ENCODE assay signal across 9 cellular contexts in genomic region chr9:91037511-91038482, GRCh38.
DNase-seq lines count a peak whose midpoint lies in the region; ATAC-seq and TF ChIP-seq lines count a peak whose summit lies in the region.
"Had no signal": no experiment of that assay in that cellular context is flagged by ENCODE, and none has a peak within 500 bp of the region (broad histone marks: within the 10 kb centered on the region; RNA-seq: fewer than 3 reads in every experiment).

No MANE protein-coding gene starts in this region.

- no peaks in the 10 kb centered on the region for H3K9me3 Mint-ChIP-seq in CD4-positive, alpha-beta memory T cell
- H3K9me3 Mint-ChIP-seq in naive thymus-derived CD4-positive, alpha-beta T cell = peaks cover 0 to 1% (median 0%) of the 10 kb centered on the region in 11 donors

- ATAC-seq in naive thymus-derived CD4-positive, alpha-beta T cell = no peak
- ATAC-seq in HG03045 (IDR thresholded peaks at IDR 0.05; ENCODE audit: unreplicated experiment) = no peak

- no peaks in the 10 kb centered on the region for H3K9me3 ChIP-seq in CD4-positive, alpha-beta memory T cell (ENCODE audit: control insufficient read depth in 1 of 2, low read length in 2 of 2)
- no peaks in the 10 kb centered on the region for H3K9me3 ChIP-seq in NT2/D1 (ENCODE audit: insufficient read depth, low read length)
- no peaks in the 10 kb centered on the region for H3K9me3 ChIP-seq in naive thymus-derived CD4-positive, alpha-beta T cell (ENCODE audit: control insufficient read depth in 2 of 3, low read length in 3 of 3)

- no peaks in the 10 kb centered on the region for H3K36me3 Mint-ChIP-seq in CD4-positive, alpha-beta memory T cell
- peaks cover 0 to 6% (median 0%) of the 10 kb centered on the region in 5 donors for H3K36me3 Mint-ChIP-seq in naive thymus-derived CD4-positive, alpha-beta T cell

- H3K27ac Mint-ChIP-seq in CD4-positive, alpha-beta memory T cell = no peak overlapping the region
- H3K27ac Mint-ChIP-seq in naive thymus-derived CD4-positive, alpha-beta T cell = peak overlapping the region in 4 of 9 donors; percentile 13 to 35 (median 20)

- no peak for DNase-seq in CD4-positive, alpha-beta memory T cell
- DNase-seq in NT2/D1 (ENCODE audit: low read depth, low spot score) = no peak
- DNase-seq in dorsolateral prefrontal cortex = no peak
- DNase-seq in naive thymus-derived CD4-positive, alpha-beta T cell = no peak
- DNase-seq in middle frontal gyrus (ENCODE audit: extremely low spot score, low spot score) = no peak
- no peak for DNase-seq in GM10266 (ENCODE audit: extremely low spot score)
- no peak for DNase-seq in NCI-H2029 treated with DMSO at 0.1 percent for 48 hours (lab: John Stamatoyannopoulos, UW)

- CTCF ChIA-PET in CD4-positive, alpha-beta memory T cell (lab: Charles Lee; ENCODE audit: partially characterized antibody) = interaction anchor here (0.9 to 7.0 kb wide), 8 partner anchors 12 to 600 kb away, joined by 3 to 121 read pairs (median 3); no protein-coding TSS in a partner anchor
- CTCF ChIA-PET in naive thymus-derived CD4-positive, alpha-beta T cell (lab: Charles Lee) = interaction anchor here (1.0 to 1.7 kb wide), 2 partner anchors 12 to 388 kb away, joined by 3 to 14 read pairs; no protein-coding TSS in a partner anchor

- peak in 8 of 56 donors; percentile 2 to 33 (median 4) for TF ChIP-seq CTCF in dorsolateral prefrontal cortex (IDR thresholded peaks at IDR 0.05 in 54 of 56, conservative IDR thresholded peaks at IDR 0.05 in 2 of 56; ENCODE audit: low read depth in 1 of 56, partially characterized antibody in 56 of 56)
- no peak for TF ChIP-seq CTCF in GM10266 (IDR thresholded peaks at IDR 0.05; ENCODE audit: control insufficient read depth, insufficient read depth, low read depth, missing control alignments)

- no peaks in the 10 kb centered on the region for H3K36me3 ChIP-seq in CD4-positive, alpha-beta memory T cell (ENCODE audit: insufficient read depth, low read length)
- H3K36me3 ChIP-seq in NT2/D1 (ENCODE audit: insufficient read depth, insufficient read length, low read length) = no peaks in the 10 kb centered on the region
- H3K36me3 ChIP-seq in naive thymus-derived CD4-positive, alpha-beta T cell (ENCODE audit: control insufficient read depth in 2 of 3, insufficient read depth in 3 of 3, low read length in 3 of 3) = no peaks in the 10 kb centered on the region

- peak overlapping the region in 5 of 8 donors; percentile 33 to 72 (median 52) for H3K4me3 Mint-ChIP-seq in CD4-positive, alpha-beta memory T cell
- H3K4me3 Mint-ChIP-seq in naive thymus-derived CD4-positive, alpha-beta T cell = peak overlapping the region in 9 of 10 donors; percentile 13 to 73 (median 47)

- peaks cover 13 to 18% of the 10 kb centered on the region in 2 donors for H3K27me3 Mint-ChIP-seq in CD4-positive, alpha-beta memory T cell
- H3K27me3 Mint-ChIP-seq in naive thymus-derived CD4-positive, alpha-beta T cell = peaks cover 0 to 35% (median 20%) of the 10 kb centered on the region in 5 donors

- intact Hi-C loops in CD4-positive, alpha-beta memory T cell (cut with micrococcal nuclease) = loop anchor here (1.0 to 5.0 kb wide), 4 partner anchors 120 to 690 kb away; no protein-coding TSS in a partner anchor
- intact Hi-C loops in dorsolateral prefrontal cortex (cut with DNase I) = loop anchor here (2.0 to 10.0 kb wide), 7 partner anchors 57 to 647 kb away; partner anchors contain the start of gene NFIL3 (in 1 of the 2)
- intact Hi-C loops in naive thymus-derived CD4-positive, alpha-beta T cell (cut with micrococcal nuclease) = loop anchor here (1.0 to 10.0 kb wide), 11 partner anchors 65 to 677 kb away; partner anchors contain the start of gene AUH (in 1 of the 2)

- POLR2A ChIA-PET in CD4-positive, alpha-beta memory T cell (lab: Charles Lee; ENCODE audit: partially characterized antibody) = interaction anchor here (1.2 to 1.3 kb wide), 2 partner anchors 386 to 389 kb away, joined by 4 to 5 read pairs; partner anchors contain the start of gene NFIL3
- POLR2A ChIA-PET in naive thymus-derived CD4-positive, alpha-beta T cell (lab: Charles Lee) = interaction anchor here (1.0 kb wide), 1 partner anchor 388 kb away, joined by 3 read pairs; no protein-coding TSS in a partner anchor

- peaks cover 12% of the 10 kb centered on the region for H3K4me1 ChIP-seq in CD4-positive, alpha-beta memory T cell (ENCODE audit: insufficient read depth, low read length)
- peaks cover 22% of the 10 kb centered on the region for H3K4me1 ChIP-seq in NT2/D1 (ENCODE audit: insufficient read depth, insufficient read length)
- H3K4me1 ChIP-seq in naive thymus-derived CD4-positive, alpha-beta T cell (ENCODE audit: control insufficient read depth in 2 of 2, insufficient read depth in 2 of 2, low read length in 2 of 2) = peaks cover 8 to 11% of the 10 kb centered on the region in 2 donors
- H3K4me1 ChIP-seq: foreskin keratinocyte had no signal

- no peaks in the 10 kb centered on the region for H3K27me3 ChIP-seq in CD4-positive, alpha-beta memory T cell (ENCODE audit: insufficient read depth, low read length)
- H3K27me3 ChIP-seq in NT2/D1 (ENCODE audit: insufficient read depth, insufficient read length) (no peaks in the 10 kb centered on the region), dorsolateral prefrontal cortex (no peaks in the 10 kb centered on the region)
- no peaks in the 10 kb centered on the region for H3K27me3 ChIP-seq in naive thymus-derived CD4-positive, alpha-beta T cell (ENCODE audit: control insufficient read depth in 2 of 2, insufficient read depth in 2 of 2, low read length in 2 of 2)
- H3K27me3 ChIP-seq: foreskin keratinocyte had no signal

- H3K4me1 Mint-ChIP-seq in CD4-positive, alpha-beta memory T cell = peaks cover 11 to 15% (median 12%) of the 10 kb centered on the region in 4 donors
- H3K4me1 Mint-ChIP-seq in naive thymus-derived CD4-positive, alpha-beta T cell = peaks cover 10 to 68% (median 11%) of the 10 kb centered on the region in 7 donors

- H3K27ac ChIP-seq in CD4-positive, alpha-beta memory T cell (ENCODE audit: low read depth, low read length) = no peak overlapping the region
- peak overlapping the region in 14 of 59 donors; percentile 8 to 65 (median 24) for H3K27ac ChIP-seq in dorsolateral prefrontal cortex
- H3K27ac ChIP-seq in naive thymus-derived CD4-positive, alpha-beta T cell (ENCODE audit: low read depth, low read length) = no peak overlapping the region
- H3K27ac ChIP-seq: foreskin keratinocyte had no signal

- H3K9ac ChIP-seq in NT2/D1 (ENCODE audit: insufficient read length, low read depth) = peak overlapping the region; percentile 50

- no peak overlapping the region for H3K4me3 ChIP-seq in CD4-positive, alpha-beta memory T cell (ENCODE audit: low read length in 2 of 2)
- no peak overlapping the region for H3K4me3 ChIP-seq in NT2/D1 (ENCODE audit: insufficient read length, low read depth)
- H3K4me3 ChIP-seq in dorsolateral prefrontal cortex = peak overlapping the region in 53 of 59 donors; percentile 6 to 59 (median 36)
- no peak overlapping the region for H3K4me3 ChIP-seq in naive thymus-derived CD4-positive, alpha-beta T cell (ENCODE audit: low read length)

Comparison
In these comparisons a context has a peak if more than half of its experiments do, and no peak if none do; other contexts are left out.
1. H3K4me3 ChIP-seq: peak in dorsolateral prefrontal cortex (53 of 59); none in CD4-positive, alpha-beta memory T cell (0 of 2), NT2/D1 (single experiment) and naive thymus-derived CD4-positive, alpha-beta T cell (single experiment).